Comparison of ENCODE assay signal across 8 cellular contexts in genomic region chr3:47475570-47476329, GRCh38. TPM values are rescaled to one million over a fixed set of nuclear protein-coding genes. Genes with fewer than 3 reads are reported as not detected.
DNase-seq lines count a peak whose midpoint lies in the region; ATAC-seq and TF ChIP-seq lines count a peak whose summit lies in the region.

Gene SCAP, minus strand, starts transcription at chr3:47475941. Its CDS starts 32,948 bp downstream, at chr3:47442993.

- H3K4me3 ChIP-seq in astrocyte of the cerebellum (ENCODE audit: low read depth, low read length) (peak within 1 kb of the TSS; percentile 89), hepatocyte (peak within 1 kb of the TSS; percentile 99)

- H3K9me2 ChIP-seq in hepatocyte (replicated peaks; ENCODE audit: insufficient read depth) = no peaks in the 10 kb centered on the region

- peak within 1 kb of the TSS; percentile 94 for H3K4me2 ChIP-seq in hepatocyte

- TF ChIP-seq CTCF in astrocyte of the cerebellum (IDR thresholded peaks at IDR 0.05; ENCODE audit: low read depth, low read length, missing control alignments) (peak; percentile 82), hepatocyte (IDR thresholded peaks at IDR 0.05; ENCODE audit: poor library complexity) (peak; percentile 93)

- ATAC-seq in HG02943 (IDR thresholded peaks at IDR 0.05; ENCODE audit: low read depth, unreplicated experiment) = peak; percentile 81

- H4K20me1 ChIP-seq in hepatocyte (ENCODE audit: insufficient read depth, poor library complexity, severe bottlenecking) = peaks cover 21% of the 10 kb centered on the region

- DNase-seq in NCI-H1694 treated with DMSO at 0.1 percent for 48 hours (lab: John Stamatoyannopoulos, UW) = peak; percentile 2
- DNase-seq in NCI-H1694 (lab: John Stamatoyannopoulos, UW) = no peak
- peak; percentile 94 for DNase-seq in NCI-H2029 (lab: John Stamatoyannopoulos, UW)
- DNase-seq in T-helper 9 cell = peak; percentile 98
- peak; percentile 19 for DNase-seq in astrocyte of the cerebellum (ENCODE audit: low read depth)
- DNase-seq in hepatocyte (ENCODE audit: low spot score) = peak; percentile 94
- peak; percentile 95 for DNase-seq in retina

- H2AFZ ChIP-seq in hepatocyte = peak within 1 kb of the TSS; percentile 98

- H3K4me1 ChIP-seq in hepatocyte (ENCODE audit: insufficient read depth) = peaks cover 25% of the 10 kb centered on the region

- no peaks in the 10 kb centered on the region for H3K36me3 ChIP-seq in hepatocyte (replicated peaks; ENCODE audit: insufficient read depth, low read depth)

- in situ Hi-C loops in astrocyte of the cerebellum (cut with HindIII; ENCODE audit: low sequenced_read_pairs) = no loop called here

- H3K27ac ChIP-seq in hepatocyte = peak within 1 kb of the TSS; percentile 91

- H3K27me3 ChIP-seq in hepatocyte = no peaks in the 10 kb centered on the region

- peaks cover 51% of the 10 kb centered on the region for H3K79me2 ChIP-seq in hepatocyte

- no peaks in the 10 kb centered on the region for H3K9me3 ChIP-seq in hepatocyte (ENCODE audit: low read depth)

- 13% methylated on average over 29 of the region's 88 CpGs for WGBS in hepatocyte (ENCODE audit: low lambda C conversion rate, missing lambda C conversion rate)

RNA-seq across cellular contexts. Expression of gene SCAP, which starts in this region (rescaled TPM):
- 73.8 and 94.8 TPM in 2 replicates for total RNA-seq in hepatocyte
- 83.2 and 89.3 TPM in 2 replicates for polyA plus RNA-seq in hepatocyte
